2 cellular contexts compared by ENCODE assay signal in genomic region chr1:182301467-182302198, GRCh38.
TF ChIP-seq lines count a peak whose summit lies in the region.

No MANE protein-coding gene starts in this region.

TF ChIP-seq in K562, 482 proteins besides CTCF, POLR2A, EP300 and RAD21 (continued from another document and continues in another):
- TF ChIP-seq ZNF512 (tag; IDR thresholded peaks at IDR 0.05) (no peak), EHMT2 (IDR thresholded peaks at IDR 0.05) (peak; percentile 65; the same call in 1 of the 2 replicates), ZNF24 (IDR thresholded peaks at IDR 0.05) (0 out of 2 replicates have a peak, but pooled peaks have one; percentile 34), TCF15 (CRISPR knock-in tag; IDR thresholded peaks at IDR 0.05) (0 out of 2 replicates have a peak, but pooled peaks have one; percentile 44), ETV1 (tag; conservative IDR thresholded peaks at IDR 0.05; ENCODE audit: low read depth) (0 out of 2 replicates have a peak, but pooled peaks have one; percentile 6), SMARCC2 (IDR thresholded peaks at IDR 0.05; ENCODE audit: low read depth) (peak; percentile 47; the same call in 1 of the 2 replicates), SP1 (CRISPR knock-in tag; IDR thresholded peaks at IDR 0.05) (peak; percentile 21; the same call in 1 of the 2 replicates), DPF2 (IDR thresholded peaks at IDR 0.05) (peak; percentile 77), CBFA2T3 (IDR thresholded peaks at IDR 0.05) (peak; percentile 72), ZNF644 (tag; IDR thresholded peaks at IDR 0.05; ENCODE audit: low read depth) (peak; percentile 76; the same call in 1 of the 2 replicates), LEF1 (IDR thresholded peaks at IDR 0.05) (peak; percentile 53; the same call in 1 of the 2 replicates), ATF4 (CRISPR knock-in tag; IDR thresholded peaks at IDR 0.05) (peak; percentile 29; the same call in 1 of the 2 replicates), ARID1B (IDR thresholded peaks at IDR 0.05) (peak; percentile 78)
- TF ChIP-seq, protein P1, sequence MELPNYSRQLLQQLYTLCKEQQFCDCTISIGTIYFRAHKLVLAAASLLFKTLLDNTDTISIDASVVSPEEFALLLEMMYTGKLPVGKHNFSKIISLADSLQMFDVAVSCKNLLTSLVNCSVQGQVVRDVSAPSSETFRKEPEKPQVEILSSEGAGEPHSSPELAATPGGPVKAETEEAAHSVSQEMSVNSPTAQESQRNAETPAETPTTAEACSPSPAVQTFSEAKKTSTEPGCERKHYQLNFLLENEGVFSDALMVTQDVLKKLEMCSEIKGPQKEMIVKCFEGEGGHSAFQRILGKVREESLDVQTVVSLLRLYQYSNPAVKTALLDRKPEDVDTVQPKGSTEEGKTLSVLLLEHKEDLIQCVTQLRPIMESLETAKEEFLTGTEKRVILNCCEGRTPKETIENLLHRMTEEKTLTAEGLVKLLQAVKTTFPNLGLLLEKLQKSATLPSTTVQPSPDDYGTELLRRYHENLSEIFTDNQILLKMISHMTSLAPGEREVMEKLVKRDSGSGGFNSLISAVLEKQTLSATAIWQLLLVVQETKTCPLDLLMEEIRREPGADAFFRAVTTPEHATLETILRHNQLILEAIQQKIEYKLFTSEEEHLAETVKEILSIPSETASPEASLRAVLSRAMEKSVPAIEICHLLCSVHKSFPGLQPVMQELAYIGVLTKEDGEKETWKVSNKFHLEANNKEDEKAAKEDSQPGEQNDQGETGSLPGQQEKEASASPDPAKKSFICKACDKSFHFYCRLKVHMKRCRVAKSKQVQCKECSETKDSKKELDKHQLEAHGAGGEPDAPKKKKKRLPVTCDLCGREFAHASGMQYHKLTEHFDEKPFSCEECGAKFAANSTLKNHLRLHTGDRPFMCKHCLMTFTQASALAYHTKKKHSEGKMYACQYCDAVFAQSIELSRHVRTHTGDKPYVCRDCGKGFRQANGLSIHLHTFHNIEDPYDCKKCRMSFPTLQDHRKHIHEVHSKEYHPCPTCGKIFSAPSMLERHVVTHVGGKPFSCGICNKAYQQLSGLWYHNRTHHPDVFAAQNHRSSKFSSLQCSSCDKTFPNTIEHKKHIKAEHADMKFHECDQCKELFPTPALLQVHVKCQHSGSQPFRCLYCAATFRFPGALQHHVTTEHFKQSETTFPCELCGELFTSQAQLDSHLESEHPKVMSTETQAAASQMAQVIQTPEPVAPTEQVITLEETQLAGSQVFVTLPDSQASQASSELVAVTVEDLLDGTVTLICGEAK (IDR thresholded peaks at IDR 0.05): no peak
- TF ChIP-seq, protein P1 (CRISPR knock-in tag; IDR thresholded peaks at IDR 0.05): no peak

TF ChIP-seq in HepG2, 621 proteins besides CTCF, POLR2A, EP300 and RAD21 (continued from another document and continues in another):
- TF ChIP-seq PRMT3 (CRISPR knock-in tag; IDR thresholded peaks at IDR 0.05; ENCODE audit: borderline replicate concordance, low read depth) (no peak), ZBTB26 (CRISPR knock-in tag; IDR thresholded peaks at IDR 0.05; ENCODE audit: borderline replicate concordance) (0 out of 2 replicates have a peak, but pooled peaks have one; percentile 49), ZNF160 (CRISPR knock-in tag; IDR thresholded peaks at IDR 0.05) (peak; percentile 51; the same call in 1 of the 2 replicates), ZSCAN21 (CRISPR knock-in tag; IDR thresholded peaks at IDR 0.05; ENCODE audit: borderline replicate concordance) (peak; percentile 56; the same call in 1 of the 2 replicates), ZNF292 (CRISPR knock-in tag; IDR thresholded peaks at IDR 0.05; ENCODE audit: borderline replicate concordance, low read depth) (peak; percentile 48; the same call in 1 of the 2 replicates), ZNF615 (CRISPR knock-in tag; IDR thresholded peaks at IDR 0.05; ENCODE audit: borderline replicate concordance) (peak; percentile 72; the same call in 1 of the 2 replicates), SRF (IDR thresholded peaks at IDR 0.05; ENCODE audit: low read depth, low read length) (peak; percentile 83), ZSCAN25 (CRISPR knock-in tag; IDR thresholded peaks at IDR 0.05) (peak; percentile 71; the same call in 1 of the 2 replicates), YY1 (IDR thresholded peaks at IDR 0.05; ENCODE audit: insufficient read depth, insufficient replicate concordance, low read depth, low read length) (no peak), ZNF619 (CRISPR knock-in tag; IDR thresholded peaks at IDR 0.05) (no peak), TEAD2 (CRISPR knock-in tag; IDR thresholded peaks at IDR 0.05) (no peak), ASH2L (IDR thresholded peaks at IDR 0.05; ENCODE audit: insufficient read length, low read depth, low read length) (peak; percentile 79), ZNF34 (CRISPR knock-in tag; IDR thresholded peaks at IDR 0.05; ENCODE audit: borderline replicate concordance) (no peak), ZNF598 (CRISPR knock-in tag; IDR thresholded peaks at IDR 0.05; ENCODE audit: borderline replicate concordance) (no peak), ZBTB7A (CRISPR knock-in tag; IDR thresholded peaks at IDR 0.05) (no peak), EED (CRISPR knock-in tag; IDR thresholded peaks at IDR 0.05) (no peak), POLR2AphosphoS2 (IDR thresholded peaks at IDR 0.05; ENCODE audit: low read depth, low read length) (no peak), NR2F2 (IDR thresholded peaks at IDR 0.05; ENCODE audit: borderline replicate concordance, low read depth) (peak; percentile 74), ZKSCAN1 (IDR thresholded peaks at IDR 0.05; ENCODE audit: low read length) (no peak), SRY (CRISPR knock-in tag; IDR thresholded peaks at IDR 0.05) (no peak), ZNF556 (CRISPR knock-in tag; IDR thresholded peaks at IDR 0.05; ENCODE audit: borderline replicate concordance) (no peak), SPEN (CRISPR knock-in tag; IDR thresholded peaks at IDR 0.05; ENCODE audit: low read depth) (peak; percentile 47; the same call in 1 of the 2 replicates), ZNF878 (CRISPR knock-in tag; IDR thresholded peaks at IDR 0.05) (peak; percentile 39; the same call in 1 of the 2 replicates), IRF2 (CRISPR knock-in tag; IDR thresholded peaks at IDR 0.05) (peak; percentile 59; the same call in 1 of the 2 replicates)
- TF ChIP-seq, protein P2, sequence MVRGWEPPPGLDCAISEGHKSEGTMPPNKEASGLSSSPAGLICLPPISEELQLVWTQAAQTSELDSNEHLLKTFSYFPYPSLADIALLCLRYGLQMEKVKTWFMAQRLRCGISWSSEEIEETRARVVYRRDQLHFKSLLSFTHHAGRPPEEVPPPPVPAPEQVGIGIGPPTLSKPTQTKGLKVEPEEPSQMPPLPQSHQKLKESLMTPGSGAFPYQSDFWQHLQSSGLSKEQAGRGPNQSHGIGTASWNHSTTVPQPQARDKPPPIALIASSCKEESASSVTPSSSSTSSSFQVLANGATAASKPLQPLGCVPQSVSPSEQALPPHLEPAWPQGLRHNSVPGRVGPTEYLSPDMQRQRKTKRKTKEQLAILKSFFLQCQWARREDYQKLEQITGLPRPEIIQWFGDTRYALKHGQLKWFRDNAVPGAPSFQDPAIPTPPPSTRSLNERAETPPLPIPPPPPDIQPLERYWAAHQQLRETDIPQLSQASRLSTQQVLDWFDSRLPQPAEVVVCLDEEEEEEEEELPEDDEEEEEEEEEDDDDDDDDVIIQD (CRISPR knock-in tag; IDR thresholded peaks at IDR 0.05; ENCODE audit: low read depth): peak; percentile 82
- TF ChIP-seq, protein P3, sequence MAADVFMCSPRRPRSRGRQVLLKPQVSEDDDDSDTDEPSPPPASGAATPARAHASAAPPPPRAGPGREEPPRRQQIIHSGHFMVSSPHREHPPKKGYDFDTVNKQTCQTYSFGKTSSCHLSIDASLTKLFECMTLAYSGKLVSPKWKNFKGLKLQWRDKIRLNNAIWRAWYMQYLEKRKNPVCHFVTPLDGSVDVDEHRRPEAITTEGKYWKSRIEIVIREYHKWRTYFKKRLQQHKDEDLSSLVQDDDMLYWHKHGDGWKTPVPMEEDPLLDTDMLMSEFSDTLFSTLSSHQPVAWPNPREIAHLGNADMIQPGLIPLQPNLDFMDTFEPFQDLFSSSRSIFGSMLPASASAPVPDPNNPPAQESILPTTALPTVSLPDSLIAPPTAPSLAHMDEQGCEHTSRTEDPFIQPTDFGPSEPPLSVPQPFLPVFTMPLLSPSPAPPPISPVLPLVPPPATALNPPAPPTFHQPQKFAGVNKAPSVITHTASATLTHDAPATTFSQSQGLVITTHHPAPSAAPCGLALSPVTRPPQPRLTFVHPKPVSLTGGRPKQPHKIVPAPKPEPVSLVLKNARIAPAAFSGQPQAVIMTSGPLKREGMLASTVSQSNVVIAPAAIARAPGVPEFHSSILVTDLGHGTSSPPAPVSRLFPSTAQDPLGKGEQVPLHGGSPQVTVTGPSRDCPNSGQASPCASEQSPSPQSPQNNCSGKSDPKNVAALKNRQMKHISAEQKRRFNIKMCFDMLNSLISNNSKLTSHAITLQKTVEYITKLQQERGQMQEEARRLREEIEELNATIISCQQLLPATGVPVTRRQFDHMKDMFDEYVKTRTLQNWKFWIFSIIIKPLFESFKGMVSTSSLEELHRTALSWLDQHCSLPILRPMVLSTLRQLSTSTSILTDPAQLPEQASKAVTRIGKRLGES (CRISPR knock-in tag; IDR thresholded peaks at IDR 0.05; ENCODE audit: borderline replicate concordance): no peak
- TF ChIP-seq, protein P4, sequence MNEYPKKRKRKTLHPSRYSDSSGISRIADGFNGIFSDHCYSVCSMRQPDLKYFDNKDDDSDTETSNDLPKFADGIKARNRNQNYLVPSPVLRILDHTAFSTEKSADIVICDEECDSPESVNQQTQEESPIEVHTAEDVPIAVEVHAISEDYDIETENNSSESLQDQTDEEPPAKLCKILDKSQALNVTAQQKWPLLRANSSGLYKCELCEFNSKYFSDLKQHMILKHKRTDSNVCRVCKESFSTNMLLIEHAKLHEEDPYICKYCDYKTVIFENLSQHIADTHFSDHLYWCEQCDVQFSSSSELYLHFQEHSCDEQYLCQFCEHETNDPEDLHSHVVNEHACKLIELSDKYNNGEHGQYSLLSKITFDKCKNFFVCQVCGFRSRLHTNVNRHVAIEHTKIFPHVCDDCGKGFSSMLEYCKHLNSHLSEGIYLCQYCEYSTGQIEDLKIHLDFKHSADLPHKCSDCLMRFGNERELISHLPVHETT (CRISPR knock-in tag; conservative IDR thresholded peaks at IDR 0.05): no peak
- TF ChIP-seq, protein P5, sequence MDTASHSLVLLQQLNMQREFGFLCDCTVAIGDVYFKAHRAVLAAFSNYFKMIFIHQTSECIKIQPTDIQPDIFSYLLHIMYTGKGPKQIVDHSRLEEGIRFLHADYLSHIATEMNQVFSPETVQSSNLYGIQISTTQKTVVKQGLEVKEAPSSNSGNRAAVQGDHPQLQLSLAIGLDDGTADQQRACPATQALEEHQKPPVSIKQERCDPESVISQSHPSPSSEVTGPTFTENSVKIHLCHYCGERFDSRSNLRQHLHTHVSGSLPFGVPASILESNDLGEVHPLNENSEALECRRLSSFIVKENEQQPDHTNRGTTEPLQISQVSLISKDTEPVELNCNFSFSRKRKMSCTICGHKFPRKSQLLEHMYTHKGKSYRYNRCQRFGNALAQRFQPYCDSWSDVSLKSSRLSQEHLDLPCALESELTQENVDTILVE (CRISPR knock-in tag; IDR thresholded peaks at IDR 0.05): peak; percentile 25
- TF ChIP-seq, protein P6, sequence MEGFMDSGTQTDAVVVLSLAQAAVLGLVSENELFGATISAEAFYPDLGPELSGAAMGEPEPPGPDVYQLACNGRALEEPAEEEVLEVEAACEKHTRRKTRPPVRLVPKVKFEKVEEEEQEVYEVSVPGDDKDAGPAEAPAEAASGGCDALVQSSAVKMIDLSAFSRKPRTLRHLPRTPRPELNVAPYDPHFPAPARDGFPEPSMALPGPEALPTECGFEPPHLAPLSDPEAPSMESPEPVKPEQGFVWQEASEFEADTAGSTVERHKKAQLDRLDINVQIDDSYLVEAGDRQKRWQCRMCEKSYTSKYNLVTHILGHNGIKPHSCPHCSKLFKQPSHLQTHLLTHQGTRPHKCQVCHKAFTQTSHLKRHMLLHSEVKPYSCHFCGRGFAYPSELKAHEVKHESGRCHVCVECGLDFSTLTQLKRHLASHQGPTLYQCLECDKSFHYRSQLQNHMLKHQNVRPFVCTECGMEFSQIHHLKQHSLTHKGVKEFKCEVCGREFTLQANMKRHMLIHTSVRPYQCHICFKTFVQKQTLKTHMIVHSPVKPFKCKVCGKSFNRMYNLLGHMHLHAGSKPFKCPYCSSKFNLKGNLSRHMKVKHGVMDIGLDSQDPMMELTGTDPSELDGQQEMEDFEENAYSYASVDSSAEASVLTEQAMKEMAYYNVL (CRISPR knock-in tag; IDR thresholded peaks at IDR 0.05; ENCODE audit: borderline replicate concordance): peak; percentile 95
